Comparison of ENCODE assay signal across 1 cellular context in the genomic region with DNA sequence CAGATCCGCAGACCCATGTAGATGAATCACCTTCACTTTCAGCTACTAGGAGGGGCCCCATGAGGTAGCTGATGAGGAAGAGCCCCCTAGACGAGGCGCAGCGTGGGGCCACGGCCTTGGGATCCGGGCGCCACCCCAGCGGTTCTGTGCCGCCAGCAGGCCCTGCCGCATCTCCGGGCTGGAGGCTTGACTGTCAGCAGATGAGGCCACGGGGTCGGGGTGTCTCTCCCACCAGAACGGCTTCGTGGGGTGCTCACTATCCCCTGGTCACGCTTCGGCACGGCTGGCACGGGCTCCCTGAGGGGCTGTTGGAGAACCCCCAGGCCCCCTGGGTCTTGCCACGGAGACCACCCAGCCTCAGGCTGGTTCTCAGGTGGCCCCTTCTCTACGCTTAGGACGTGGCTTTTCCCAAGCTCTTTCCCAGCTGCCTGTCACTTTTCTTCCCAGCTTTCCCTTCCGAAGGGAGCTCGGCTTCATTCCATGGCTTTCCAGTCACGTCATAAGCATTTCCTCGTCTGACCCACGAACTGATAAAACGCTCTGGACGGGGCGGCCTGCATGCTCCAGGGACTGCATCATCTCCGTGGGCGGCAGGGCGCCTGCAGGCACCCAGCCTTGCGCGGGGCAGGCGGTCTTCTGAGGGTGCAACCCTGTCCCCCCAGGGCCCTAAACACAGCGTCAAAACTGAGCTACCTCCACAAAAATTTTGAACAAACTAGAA.
TF ChIP-seq lines count a peak whose summit lies in the region.

No MANE protein-coding gene starts in this region.

TF ChIP-seq in SK-N-SH, 30 proteins besides CTCF, POLR2A, EP300 and RAD21 (continued from another document):
- peak; percentile 77; the same call in 1 of the 2 replicates for TF ChIP-seq FOSL2 (IDR thresholded peaks at IDR 0.05; ENCODE audit: borderline replicate concordance, low read depth)
- no peak for TF ChIP-seq NRF1 (IDR thresholded peaks at IDR 0.05; ENCODE audit: low read depth, low read length)
- TF ChIP-seq TCF12 (IDR thresholded peaks at IDR 0.05), result peak; percentile 80
- TF ChIP-seq, protein P1, sequence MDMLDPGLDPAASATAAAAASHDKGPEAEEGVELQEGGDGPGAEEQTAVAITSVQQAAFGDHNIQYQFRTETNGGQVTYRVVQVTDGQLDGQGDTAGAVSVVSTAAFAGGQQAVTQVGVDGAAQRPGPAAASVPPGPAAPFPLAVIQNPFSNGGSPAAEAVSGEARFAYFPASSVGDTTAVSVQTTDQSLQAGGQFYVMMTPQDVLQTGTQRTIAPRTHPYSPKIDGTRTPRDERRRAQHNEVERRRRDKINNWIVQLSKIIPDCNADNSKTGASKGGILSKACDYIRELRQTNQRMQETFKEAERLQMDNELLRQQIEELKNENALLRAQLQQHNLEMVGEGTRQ (IDR thresholded peaks at IDR 0.05; ENCODE audit: borderline replicate concordance, low read depth, low read length), result no peak
- TF ChIP-seq SMC3 (IDR thresholded peaks at IDR 0.05; ENCODE audit: low read depth, low read length), result no peak
- TF ChIP-seq, protein P2, sequence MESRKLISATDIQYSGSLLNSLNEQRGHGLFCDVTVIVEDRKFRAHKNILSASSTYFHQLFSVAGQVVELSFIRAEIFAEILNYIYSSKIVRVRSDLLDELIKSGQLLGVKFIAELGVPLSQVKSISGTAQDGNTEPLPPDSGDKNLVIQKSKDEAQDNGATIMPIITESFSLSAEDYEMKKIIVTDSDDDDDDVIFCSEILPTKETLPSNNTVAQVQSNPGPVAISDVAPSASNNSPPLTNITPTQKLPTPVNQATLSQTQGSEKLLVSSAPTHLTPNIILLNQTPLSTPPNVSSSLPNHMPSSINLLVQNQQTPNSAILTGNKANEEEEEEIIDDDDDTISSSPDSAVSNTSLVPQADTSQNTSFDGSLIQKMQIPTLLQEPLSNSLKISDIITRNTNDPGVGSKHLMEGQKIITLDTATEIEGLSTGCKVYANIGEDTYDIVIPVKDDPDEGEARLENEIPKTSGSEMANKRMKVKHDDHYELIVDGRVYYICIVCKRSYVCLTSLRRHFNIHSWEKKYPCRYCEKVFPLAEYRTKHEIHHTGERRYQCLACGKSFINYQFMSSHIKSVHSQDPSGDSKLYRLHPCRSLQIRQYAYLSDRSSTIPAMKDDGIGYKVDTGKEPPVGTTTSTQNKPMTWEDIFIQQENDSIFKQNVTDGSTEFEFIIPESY (IDR thresholded peaks at IDR 0.05; ENCODE audit: borderline replicate concordance, low read depth), result no peak
- no peak for TF ChIP-seq RFX5 (IDR thresholded peaks at IDR 0.05; ENCODE audit: low read length)
- TF ChIP-seq RCOR1 (IDR thresholded peaks at IDR 0.05; ENCODE audit: low read length), result no peak
- TF ChIP-seq NFIC (IDR thresholded peaks at IDR 0.05; ENCODE audit: borderline replicate concordance), result peak; percentile 56
- TF ChIP-seq TEAD4 (IDR thresholded peaks at IDR 0.05; ENCODE audit: borderline replicate concordance, insufficient read depth), result peak; percentile 67; the same call in 1 of the 2 replicates
- TF ChIP-seq, protein P3, sequence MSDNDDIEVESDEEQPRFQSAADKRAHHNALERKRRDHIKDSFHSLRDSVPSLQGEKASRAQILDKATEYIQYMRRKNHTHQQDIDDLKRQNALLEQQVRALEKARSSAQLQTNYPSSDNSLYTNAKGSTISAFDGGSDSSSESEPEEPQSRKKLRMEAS (IDR thresholded peaks at IDR 0.05; ENCODE audit: low read depth), result peak; percentile 63; the same call in 1 of the 2 replicates
- no peak for TF ChIP-seq FOXJ3 (CRISPR knock-in tag; IDR thresholded peaks at IDR 0.05)
- no peak for TF ChIP-seq REST (IDR thresholded peaks at IDR 0.05; ENCODE audit: low read depth, low read length)
- no peak for TF ChIP-seq USF1 (IDR thresholded peaks at IDR 0.05; ENCODE audit: borderline replicate concordance, low read depth)
- peak; percentile 74 for TF ChIP-seq PBX3 (IDR thresholded peaks at IDR 0.05)
- TF ChIP-seq MEF2A (IDR thresholded peaks at IDR 0.05; ENCODE audit: borderline replicate concordance, low read depth), result no peak
- TF ChIP-seq EZH2phosphoT487 (IDR thresholded peaks at IDR 0.05; ENCODE audit: borderline replicate concordance, low read depth), result no peak
- no peak for TF ChIP-seq ELF1 (IDR thresholded peaks at IDR 0.05)
TF ChIP-seq in SK-N-SH: peak in this region for 8.
